ENCODE assay signal across 8 cellular contexts in the genomic region with DNA sequence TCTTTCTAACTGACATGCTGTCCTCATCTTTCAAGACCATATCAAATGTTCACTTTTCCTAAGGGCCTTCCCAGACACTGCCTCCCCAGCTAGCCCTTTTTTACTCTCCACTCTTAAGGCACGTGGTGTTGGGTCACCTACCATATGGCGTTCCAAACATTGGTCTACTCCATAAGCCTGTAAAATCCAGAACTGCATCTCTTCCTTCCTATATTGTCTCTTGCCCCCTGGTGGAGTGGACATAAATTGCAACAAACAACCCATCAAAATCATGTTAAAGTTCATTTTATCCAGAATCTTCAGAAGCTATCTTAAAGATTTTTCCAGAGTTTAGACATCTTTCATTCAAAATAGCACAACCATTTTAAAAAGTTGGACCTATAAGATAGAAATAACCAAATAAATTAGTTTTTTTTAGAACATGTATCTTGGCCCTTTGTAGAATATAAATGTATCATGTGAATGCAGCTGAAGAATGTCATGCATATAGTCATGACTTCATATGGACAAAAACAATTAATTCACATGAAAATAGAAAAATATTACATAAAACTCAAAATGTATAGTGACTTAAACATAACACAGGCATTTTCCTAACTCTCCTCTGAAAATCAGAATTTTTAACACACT.
DNase-seq lines count a peak whose midpoint lies in the region; ATAC-seq and TF ChIP-seq lines count a peak whose summit lies in the region.

No MANE protein-coding gene starts in this region.

- H2AFZ ChIP-seq in HCT116 (ENCODE audit: low read depth, low read length, poor library complexity, severe bottlenecking) (no peak overlapping the region), PC-9 (no peak overlapping the region)

- H3K27me3 ChIP-seq in HCT116 (ENCODE audit: insufficient read depth, low read length) (no peaks in the 10 kb centered on the region), PC-9 (ENCODE audit: insufficient read depth, low read depth) (0 out of 2 replicates have a peak, but pooled peaks cover 4% of the 10 kb centered on the region)

- H3K27ac ChIP-seq in HCT116 (ENCODE audit: low read depth, low read length) (no peak overlapping the region), PC-9 (no peak overlapping the region)

- intact Hi-C loops in HCT116 (cut with micrococcal nuclease) (no loop called here), PC-9 (cut with micrococcal nuclease; ENCODE audit: unreplicated experiment) (no loop called here)

- H3K9ac ChIP-seq in HCT116 (ENCODE audit: low read length), result no peak overlapping the region

- no peaks in the 10 kb centered on the region for H3K9me2 ChIP-seq in HCT116 (ENCODE audit: insufficient read depth)
- H3K9me2 ChIP-seq in PC-9 (ENCODE audit: insufficient read depth), result no peaks in the 10 kb centered on the region

- no peaks in the 10 kb centered on the region for H3F3A ChIP-seq in PC-9 (ENCODE audit: insufficient read depth, low read depth)

- H3K4me1 ChIP-seq in HCT116 (ENCODE audit: control insufficient read depth in 1 of 2, insufficient read depth in 2 of 2, low read length in 2 of 2) (no peaks in the 10 kb centered on the region), PC-9 (replicated peaks; ENCODE audit: insufficient read depth) (no peaks in the 10 kb centered on the region)

- RAD21 ChIA-PET in HCT116 (lab: Charles Lee; ENCODE audit: low non-redundant PET in 1 of 2, low total read pairs in 2 of 2, uncharacterized antibody in 2 of 2, unreplicated experiment in 2 of 2), result no interaction called here

- ATAC-seq in HCT116 (no peak), GM21526 (IDR thresholded peaks at IDR 0.05; ENCODE audit: low FRiP score, unreplicated experiment) (no peak), GM19023 (IDR thresholded peaks at IDR 0.05; ENCODE audit: unreplicated experiment) (no peak)

- H3K9me3 ChIP-seq in HCT116 (ENCODE audit: control insufficient read depth in 1 of 2, insufficient read depth in 1 of 2, low read depth in 1 of 2, low read length in 2 of 2), result peaks cover 0 to 8% of the 10 kb centered on the region in 2 experiments; a peak in 2 of 4 replicates
- no peaks in the 10 kb centered on the region for H3K9me3 ChIP-seq in PC-9 (ENCODE audit: insufficient read depth, low read depth)

- TF ChIP-seq CTCF in HCT116 (IDR thresholded peaks at IDR 0.05 in 2 of 3, conservative IDR thresholded peaks at IDR 0.05 in 1 of 3; ENCODE audit: borderline replicate concordance in 1 of 3, insufficient read depth in 1 of 3, low read depth in 2 of 3, low read length in 2 of 3) (peak in 2 of 3 experiments; percentile 32 to 51; a peak in 4 of 6 replicates), PC-9 (conservative IDR thresholded peaks at IDR 0.05) (peak; percentile 85)

- TF ChIP-seq POLR2A in HCT116 (IDR thresholded peaks at IDR 0.05; ENCODE audit: borderline replicate concordance, extremely low read depth, insufficient read depth, insufficient read length), result no peak

- H4K20me1 ChIP-seq in HCT116 (ENCODE audit: insufficient read depth), result no peaks in the 10 kb centered on the region
- no peaks in the 10 kb centered on the region for H4K20me1 ChIP-seq in PC-9 (ENCODE audit: insufficient read depth)

- H3K4me3 ChIP-seq in HCT116 (replicated peaks in 1 of 2; ENCODE audit: low read depth in 1 of 2, low read length in 2 of 2) (no peak overlapping the region), PC-9 (no peak overlapping the region)

- H3K4me2 ChIP-seq in HCT116 (ENCODE audit: low read length), result no peak overlapping the region
- no peak overlapping the region for H3K4me2 ChIP-seq in PC-9

- H3K79me2 ChIP-seq in HCT116 (ENCODE audit: insufficient read depth, low read length), result no peaks in the 10 kb centered on the region
- no peaks in the 10 kb centered on the region for H3K79me2 ChIP-seq in PC-9 (ENCODE audit: low read depth)

- BruUV-seq in HCT116 (replicated peaks; lab: Mats Ljungman, UMichigan) (no TSS peak), PC-9 (replicated peaks; lab: Mats Ljungman, UMichigan) (no TSS peak)

- H3K36me3 ChIP-seq in HCT116 (ENCODE audit: control insufficient read depth in 1 of 2, insufficient read depth in 2 of 2, low read length in 2 of 2) (no peaks in the 10 kb centered on the region), PC-9 (ENCODE audit: low read depth) (no peaks in the 10 kb centered on the region)

- TF ChIP-seq RAD21 in HCT116 (IDR thresholded peaks at IDR 0.05; ENCODE audit: low read depth), result no peak

- CTCF ChIA-PET in HCT116 (lab: Charles Lee) (no interaction called here), PC-9 (lab: Charles Lee) (no interaction called here)

- DNase-seq in EL (peak; percentile 37), HCT116 (ENCODE audit: low read depth, low spot score) (no peak), PC-9 (no peak), foreskin melanocyte (peak; percentile 30), activated gamma-delta T cell treated with Interleukin-2 at 50 U/mL for 16 hours (no peak)
- no peak for DNase-seq in effector CD4-positive, alpha-beta T cell

- POLR2A ChIA-PET in HCT116 (lab: Charles Lee) (no interaction called here), PC-9 (lab: Charles Lee; ENCODE audit: unreplicated experiment) (no interaction called here)

TF ChIP-seq in HCT116, 20 proteins besides CTCF, POLR2A, EP300 and RAD21:
- TF ChIP-seq ATF3 (IDR thresholded peaks at IDR 0.05) (no peak), FOSL1 (IDR thresholded peaks at IDR 0.05; ENCODE audit: low read depth) (no peak), ELF1 (IDR thresholded peaks at IDR 0.05; ENCODE audit: borderline replicate concordance, low read depth) (no peak), TCF7L2 (IDR thresholded peaks at IDR 0.05; ENCODE audit: borderline replicate concordance, extremely low read depth, insufficient read depth, insufficient read length) (no peak), CEBPB (IDR thresholded peaks at IDR 0.05; ENCODE audit: low read depth) (no peak), ZNF274 (IDR thresholded peaks at IDR 0.05; ENCODE audit: low read depth, low read length) (no peak), YY1 (IDR thresholded peaks at IDR 0.05; ENCODE audit: extremely low read depth, insufficient replicate concordance, low read depth, low read length) (no peak), ZFX (IDR thresholded peaks at IDR 0.05) (no peak), POLR2AphosphoS5 (IDR thresholded peaks at IDR 0.05; ENCODE audit: low read depth, low read length) (no peak), SRF (IDR thresholded peaks at IDR 0.05; ENCODE audit: low read depth) (no peak), SIN3A (IDR thresholded peaks at IDR 0.05; ENCODE audit: low read depth) (no peak), JUND (IDR thresholded peaks at IDR 0.05) (no peak), CBX3 (IDR thresholded peaks at IDR 0.05; ENCODE audit: low read depth) (no peak), EGR1 (IDR thresholded peaks at IDR 0.05; ENCODE audit: low read depth) (no peak)
- TF ChIP-seq, protein P1, sequence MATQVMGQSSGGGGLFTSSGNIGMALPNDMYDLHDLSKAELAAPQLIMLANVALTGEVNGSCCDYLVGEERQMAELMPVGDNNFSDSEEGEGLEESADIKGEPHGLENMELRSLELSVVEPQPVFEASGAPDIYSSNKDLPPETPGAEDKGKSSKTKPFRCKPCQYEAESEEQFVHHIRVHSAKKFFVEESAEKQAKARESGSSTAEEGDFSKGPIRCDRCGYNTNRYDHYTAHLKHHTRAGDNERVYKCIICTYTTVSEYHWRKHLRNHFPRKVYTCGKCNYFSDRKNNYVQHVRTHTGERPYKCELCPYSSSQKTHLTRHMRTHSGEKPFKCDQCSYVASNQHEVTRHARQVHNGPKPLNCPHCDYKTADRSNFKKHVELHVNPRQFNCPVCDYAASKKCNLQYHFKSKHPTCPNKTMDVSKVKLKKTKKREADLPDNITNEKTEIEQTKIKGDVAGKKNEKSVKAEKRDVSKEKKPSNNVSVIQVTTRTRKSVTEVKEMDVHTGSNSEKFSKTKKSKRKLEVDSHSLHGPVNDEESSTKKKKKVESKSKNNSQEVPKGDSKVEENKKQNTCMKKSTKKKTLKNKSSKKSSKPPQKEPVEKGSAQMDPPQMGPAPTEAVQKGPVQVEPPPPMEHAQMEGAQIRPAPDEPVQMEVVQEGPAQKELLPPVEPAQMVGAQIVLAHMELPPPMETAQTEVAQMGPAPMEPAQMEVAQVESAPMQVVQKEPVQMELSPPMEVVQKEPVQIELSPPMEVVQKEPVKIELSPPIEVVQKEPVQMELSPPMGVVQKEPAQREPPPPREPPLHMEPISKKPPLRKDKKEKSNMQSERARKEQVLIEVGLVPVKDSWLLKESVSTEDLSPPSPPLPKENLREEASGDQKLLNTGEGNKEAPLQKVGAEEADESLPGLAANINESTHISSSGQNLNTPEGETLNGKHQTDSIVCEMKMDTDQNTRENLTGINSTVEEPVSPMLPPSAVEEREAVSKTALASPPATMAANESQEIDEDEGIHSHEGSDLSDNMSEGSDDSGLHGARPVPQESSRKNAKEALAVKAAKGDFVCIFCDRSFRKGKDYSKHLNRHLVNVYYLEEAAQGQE (IDR thresholded peaks at IDR 0.05; ENCODE audit: low read depth), result no peak
- TF ChIP-seq, protein P2, sequence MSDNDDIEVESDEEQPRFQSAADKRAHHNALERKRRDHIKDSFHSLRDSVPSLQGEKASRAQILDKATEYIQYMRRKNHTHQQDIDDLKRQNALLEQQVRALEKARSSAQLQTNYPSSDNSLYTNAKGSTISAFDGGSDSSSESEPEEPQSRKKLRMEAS (IDR thresholded peaks at IDR 0.05), result no peak
- TF ChIP-seq, protein P3, sequence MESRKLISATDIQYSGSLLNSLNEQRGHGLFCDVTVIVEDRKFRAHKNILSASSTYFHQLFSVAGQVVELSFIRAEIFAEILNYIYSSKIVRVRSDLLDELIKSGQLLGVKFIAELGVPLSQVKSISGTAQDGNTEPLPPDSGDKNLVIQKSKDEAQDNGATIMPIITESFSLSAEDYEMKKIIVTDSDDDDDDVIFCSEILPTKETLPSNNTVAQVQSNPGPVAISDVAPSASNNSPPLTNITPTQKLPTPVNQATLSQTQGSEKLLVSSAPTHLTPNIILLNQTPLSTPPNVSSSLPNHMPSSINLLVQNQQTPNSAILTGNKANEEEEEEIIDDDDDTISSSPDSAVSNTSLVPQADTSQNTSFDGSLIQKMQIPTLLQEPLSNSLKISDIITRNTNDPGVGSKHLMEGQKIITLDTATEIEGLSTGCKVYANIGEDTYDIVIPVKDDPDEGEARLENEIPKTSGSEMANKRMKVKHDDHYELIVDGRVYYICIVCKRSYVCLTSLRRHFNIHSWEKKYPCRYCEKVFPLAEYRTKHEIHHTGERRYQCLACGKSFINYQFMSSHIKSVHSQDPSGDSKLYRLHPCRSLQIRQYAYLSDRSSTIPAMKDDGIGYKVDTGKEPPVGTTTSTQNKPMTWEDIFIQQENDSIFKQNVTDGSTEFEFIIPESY (IDR thresholded peaks at IDR 0.05; ENCODE audit: extremely low read depth, insufficient replicate concordance, low read length), result no peak

Comparison
In these comparisons a context has a peak if more than half of its experiments do, and no peak if none do; other contexts are left out.
1. DNase-seq: peak in EL (single experiment) and foreskin melanocyte (single experiment); none in HCT116 (single experiment), PC-9 (0 of 2), effector CD4-positive, alpha-beta T cell (single experiment) and activated gamma-delta T cell treated with Interleukin-2 at 50 U/mL for 16 hours (single experiment).